18 cellular contexts compared by ENCODE assay signal in the genomic region with DNA sequence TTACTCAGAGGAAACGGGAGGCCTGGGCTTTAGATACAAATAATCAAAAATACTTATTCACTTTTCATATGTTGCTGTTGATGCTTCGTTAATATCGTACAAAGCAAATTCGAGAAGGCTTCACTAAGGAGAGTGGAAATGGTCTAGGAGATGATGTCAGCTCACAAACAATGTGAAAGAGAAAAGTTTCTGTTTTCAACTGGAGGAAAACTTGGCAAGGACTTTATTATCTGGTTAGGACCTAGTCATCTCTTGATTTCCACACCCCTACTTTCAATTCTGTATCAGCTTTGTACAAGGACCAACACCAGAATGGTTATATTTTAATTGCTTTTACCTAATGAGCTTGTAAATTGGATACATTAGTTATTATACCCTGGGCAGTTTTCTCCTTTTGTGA.
DNase-seq lines count a peak whose midpoint lies in the region; ATAC-seq lines count a peak whose summit lies in the region.
"Had no signal": no experiment of that assay in that cellular context is flagged by ENCODE, and none has a peak within 500 bp of the region (broad histone marks: within the 10 kb centered on the region; RNA-seq: fewer than 3 reads in every experiment).

No MANE protein-coding gene starts in this region.

- no peaks in the 10 kb centered on the region for H3K9me3 ChIP-seq in skeletal muscle satellite cell (replicated peaks; ENCODE audit: low read length)
- H3K9me3 ChIP-seq: adrenal gland, colonic mucosa, pancreas, stomach had no signal

- ATAC-seq in GM18511 (IDR thresholded peaks at IDR 0.05; ENCODE audit: unreplicated experiment) (peak; percentile 83), GM21423 (IDR thresholded peaks at IDR 0.05; ENCODE audit: unreplicated experiment) (no peak), HG02970 (IDR thresholded peaks at IDR 0.05; ENCODE audit: low FRiP score, unreplicated experiment) (no peak)
- ATAC-seq in stimulated activated naive CD8-positive, alpha-beta T cell treated with anti-CD3 and anti-CD28 coated beads, Interleukin-15, Interleukin-2, amounts not matched to agents 100 U/mL and 50 U/mL, for 24 hours = no peak
- ATAC-seq: left lung had no signal

- peak; percentile 4 for DNase-seq in astrocyte of the hippocampus (ENCODE audit: low read depth, low spot score)
- peak; percentile 8 for DNase-seq in globus pallidus (ENCODE audit: low spot score)
- no peak for DNase-seq in stimulated activated naive CD8-positive, alpha-beta T cell treated with anti-CD3 and anti-CD28 coated beads, Interleukin-15, Interleukin-2, amounts not matched to agents 100 U/mL and 50 U/mL, for 24 hours
- DNase-seq in activated CD4-positive, alpha-beta T cell treated with anti-CD3 and anti-CD28 coated beads for 4 hours = no peak
- DNase-seq: activated CD4-positive, alpha-beta memory T cell treated with anti-CD3 and anti-CD28 coated beads, Interleukin-2, amount 10 ng/mL, durations not matched to agents 7 days and 5 days; adrenal gland; C1 segment of cervical spinal cord; colonic mucosa; left lung; NCI-H2029; NCI-H524 treated with DMSO at 0.1 percent for 48 hours; OCI-M1; pancreas; stomach had no signal

- H3K9ac ChIP-seq in skeletal muscle satellite cell (ENCODE audit: low read depth, low read length) = peak overlapping the region; percentile 58

- no peaks in the 10 kb centered on the region for H3K27me3 ChIP-seq in skeletal muscle satellite cell (ENCODE audit: control insufficient read depth, insufficient read depth, low read length)
- H3K27me3 ChIP-seq: adrenal gland, colonic mucosa, left lung, pancreas had no signal

- no peaks in the 10 kb centered on the region for H3K36me3 ChIP-seq in skeletal muscle satellite cell (ENCODE audit: insufficient read depth, low read length)
- H3K36me3 ChIP-seq: adrenal gland, colonic mucosa, left lung, pancreas, stomach had no signal

- H3K4me1 ChIP-seq in skeletal muscle satellite cell (ENCODE audit: control insufficient read depth, insufficient read depth, low read length) = peaks cover 6% of the 10 kb centered on the region
- H3K4me1 ChIP-seq: colonic mucosa, left lung, pancreas, stomach had no signal

- H3K4me2 ChIP-seq in skeletal muscle satellite cell (ENCODE audit: low read length) = peak overlapping the region; percentile 77

- H3K4me3 ChIP-seq in skeletal muscle satellite cell (ENCODE audit: low read length) = peak overlapping the region; percentile 60
- H3K4me3 ChIP-seq: adrenal gland, colonic mucosa, pancreas, stomach had no signal

Comparison
In these comparisons a context has a peak if more than half of its experiments do, and no peak if none do; other contexts are left out.
1. DNase-seq: peak in astrocyte of the hippocampus (single experiment) and globus pallidus (single experiment); none in stimulated activated naive CD8-positive, alpha-beta T cell treated with anti-CD3 and anti-CD28 coated beads, Interleukin-15, Interleukin-2, amounts not matched to agents 100 U/mL and 50 U/mL, for 24 hours (single experiment) and activated CD4-positive, alpha-beta T cell treated with anti-CD3 and anti-CD28 coated beads for 4 hours (0 of 2).